Comparison of ENCODE assay signal across 2 cellular contexts in the genomic region with DNA sequence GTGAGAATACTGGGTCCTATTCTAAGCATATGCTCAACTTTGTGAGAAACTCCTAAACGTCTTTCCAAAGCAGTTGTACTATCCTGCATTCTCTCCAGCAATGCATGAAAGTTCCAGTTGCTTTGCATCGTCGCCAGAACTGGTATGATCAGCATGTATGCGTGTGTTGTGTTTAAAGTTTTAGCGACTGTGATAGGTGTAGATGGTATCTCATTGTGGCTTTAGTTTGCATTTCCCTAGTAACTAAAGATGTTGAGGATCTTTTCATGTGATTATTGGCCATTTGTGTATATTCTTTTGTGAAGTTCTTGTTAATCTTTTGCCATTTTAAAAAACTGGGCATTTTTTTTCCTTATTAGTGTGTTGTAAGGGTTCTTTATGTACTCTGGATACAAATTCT.
TF ChIP-seq lines count a peak whose summit lies in the region.

No MANE protein-coding gene starts in this region.

TF ChIP-seq in GM23338, 12 proteins besides CTCF, POLR2A, EP300 and RAD21:
- TF ChIP-seq ZNF114 (CRISPR knock-in tag; IDR thresholded peaks at IDR 0.05), result no peak
- TF ChIP-seq, protein P1, sequence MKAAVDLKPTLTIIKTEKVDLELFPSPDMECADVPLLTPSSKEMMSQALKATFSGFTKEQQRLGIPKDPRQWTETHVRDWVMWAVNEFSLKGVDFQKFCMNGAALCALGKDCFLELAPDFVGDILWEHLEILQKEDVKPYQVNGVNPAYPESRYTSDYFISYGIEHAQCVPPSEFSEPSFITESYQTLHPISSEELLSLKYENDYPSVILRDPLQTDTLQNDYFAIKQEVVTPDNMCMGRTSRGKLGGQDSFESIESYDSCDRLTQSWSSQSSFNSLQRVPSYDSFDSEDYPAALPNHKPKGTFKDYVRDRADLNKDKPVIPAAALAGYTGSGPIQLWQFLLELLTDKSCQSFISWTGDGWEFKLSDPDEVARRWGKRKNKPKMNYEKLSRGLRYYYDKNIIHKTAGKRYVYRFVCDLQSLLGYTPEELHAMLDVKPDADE (IDR thresholded peaks at IDR 0.05), result no peak
- TF ChIP-seq POLR2AphosphoS5 (IDR thresholded peaks at IDR 0.05; ENCODE audit: low read depth), result no peak
- TF ChIP-seq CREB1 (CRISPR knock-in tag; IDR thresholded peaks at IDR 0.05; ENCODE audit: low read depth), result no peak
- no peak for TF ChIP-seq ZNF331 (CRISPR knock-in tag; IDR thresholded peaks at IDR 0.05; ENCODE audit: low read depth)
- no peak for TF ChIP-seq REST (IDR thresholded peaks at IDR 0.05; ENCODE audit: unreplicated experiment)
- TF ChIP-seq EZH2phosphoT487 (IDR thresholded peaks at IDR 0.05; ENCODE audit: unreplicated experiment), result no peak
- TF ChIP-seq, protein P2, sequence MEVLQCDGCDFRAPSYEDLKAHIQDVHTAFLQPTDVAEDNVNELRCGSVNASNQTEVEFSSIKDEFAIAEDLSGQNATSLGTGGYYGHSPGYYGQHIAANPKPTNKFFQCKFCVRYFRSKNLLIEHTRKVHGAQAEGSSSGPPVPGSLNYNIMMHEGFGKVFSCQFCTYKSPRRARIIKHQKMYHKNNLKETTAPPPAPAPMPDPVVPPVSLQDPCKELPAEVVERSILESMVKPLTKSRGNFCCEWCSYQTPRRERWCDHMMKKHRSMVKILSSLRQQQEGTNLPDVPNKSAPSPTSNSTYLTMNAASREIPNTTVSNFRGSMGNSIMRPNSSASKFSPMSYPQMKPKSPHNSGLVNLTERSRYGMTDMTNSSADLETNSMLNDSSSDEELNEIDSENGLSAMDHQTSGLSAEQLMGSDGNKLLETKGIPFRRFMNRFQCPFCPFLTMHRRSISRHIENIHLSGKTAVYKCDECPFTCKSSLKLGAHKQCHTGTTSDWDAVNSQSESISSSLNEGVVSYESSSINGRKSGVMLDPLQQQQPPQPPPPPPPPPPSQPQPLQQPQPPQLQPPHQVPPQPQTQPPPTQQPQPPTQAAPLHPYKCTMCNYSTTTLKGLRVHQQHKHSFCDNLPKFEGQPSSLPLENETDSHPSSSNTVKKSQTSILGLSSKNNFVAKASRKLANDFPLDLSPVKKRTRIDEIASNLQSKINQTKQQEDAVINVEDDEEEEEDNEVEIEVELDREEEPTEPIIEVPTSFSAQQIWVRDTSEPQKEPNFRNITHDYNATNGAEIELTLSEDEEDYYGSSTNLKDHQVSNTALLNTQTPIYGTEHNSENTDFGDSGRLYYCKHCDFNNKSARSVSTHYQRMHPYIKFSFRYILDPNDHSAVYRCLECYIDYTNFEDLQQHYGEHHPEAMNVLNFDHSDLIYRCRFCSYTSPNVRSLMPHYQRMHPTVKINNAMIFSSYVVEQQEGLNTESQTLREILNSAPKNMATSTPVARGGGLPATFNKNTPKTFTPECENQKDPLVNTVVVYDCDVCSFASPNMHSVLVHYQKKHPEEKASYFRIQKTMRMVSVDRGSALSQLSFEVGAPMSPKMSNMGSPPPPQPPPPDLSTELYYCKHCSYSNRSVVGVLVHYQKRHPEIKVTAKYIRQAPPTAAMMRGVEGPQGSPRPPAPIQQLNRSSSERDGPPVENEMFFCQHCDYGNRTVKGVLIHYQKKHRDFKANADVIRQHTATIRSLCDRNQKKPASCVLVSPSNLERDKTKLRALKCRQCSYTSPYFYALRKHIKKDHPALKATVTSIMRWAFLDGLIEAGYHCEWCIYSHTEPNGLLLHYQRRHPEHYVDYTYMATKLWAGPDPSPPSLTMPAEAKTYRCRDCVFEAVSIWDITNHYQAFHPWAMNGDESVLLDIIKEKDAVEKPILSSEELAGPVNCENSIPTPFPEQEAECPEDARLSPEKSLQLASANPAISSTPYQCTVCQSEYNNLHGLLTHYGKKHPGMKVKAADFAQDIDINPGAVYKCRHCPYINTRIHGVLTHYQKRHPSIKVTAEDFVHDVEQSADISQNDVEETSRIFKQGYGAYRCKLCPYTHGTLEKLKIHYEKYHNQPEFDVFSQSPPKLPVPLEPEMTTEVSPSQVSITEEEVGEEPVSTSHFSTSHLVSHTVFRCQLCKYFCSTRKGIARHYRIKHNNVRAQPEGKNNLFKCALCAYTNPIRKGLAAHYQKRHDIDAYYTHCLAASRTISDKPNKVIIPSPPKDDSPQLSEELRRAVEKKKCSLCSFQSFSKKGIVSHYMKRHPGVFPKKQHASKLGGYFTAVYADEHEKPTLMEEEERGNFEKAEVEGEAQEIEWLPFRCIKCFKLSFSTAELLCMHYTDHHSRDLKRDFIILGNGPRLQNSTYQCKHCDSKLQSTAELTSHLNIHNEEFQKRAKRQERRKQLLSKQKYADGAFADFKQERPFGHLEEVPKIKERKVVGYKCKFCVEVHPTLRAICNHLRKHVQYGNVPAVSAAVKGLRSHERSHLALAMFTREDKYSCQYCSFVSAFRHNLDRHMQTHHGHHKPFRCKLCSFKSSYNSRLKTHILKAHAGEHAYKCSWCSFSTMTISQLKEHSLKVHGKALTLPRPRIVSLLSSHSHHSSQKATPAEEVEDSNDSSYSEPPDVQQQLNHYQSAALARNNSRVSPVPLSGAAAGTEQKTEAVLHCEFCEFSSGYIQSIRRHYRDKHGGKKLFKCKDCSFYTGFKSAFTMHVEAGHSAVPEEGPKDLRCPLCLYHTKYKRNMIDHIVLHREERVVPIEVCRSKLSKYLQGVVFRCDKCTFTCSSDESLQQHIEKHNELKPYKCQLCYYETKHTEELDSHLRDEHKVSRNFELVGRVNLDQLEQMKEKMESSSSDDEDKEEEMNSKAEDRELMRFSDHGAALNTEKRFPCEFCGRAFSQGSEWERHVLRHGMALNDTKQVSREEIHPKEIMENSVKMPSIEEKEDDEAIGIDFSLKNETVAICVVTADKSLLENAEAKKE (CRISPR knock-in tag; IDR thresholded peaks at IDR 0.05), result no peak
- no peak for TF ChIP-seq JUNB (IDR thresholded peaks at IDR 0.05; ENCODE audit: unreplicated experiment)
- no peak for TF ChIP-seq EZH2 (IDR thresholded peaks at IDR 0.05; ENCODE audit: low read depth, unreplicated experiment)

TF ChIP-seq in H1, 55 proteins besides CTCF, POLR2A, EP300 and RAD21:
- no peak for TF ChIP-seq KDM1A (IDR thresholded peaks at IDR 0.05; ENCODE audit: borderline replicate concordance, low read length)
